Comparison of ENCODE assay signal across 28 cellular contexts in genomic region chr15:24039683-24040082, GRCh38.
DNase-seq lines count a peak whose midpoint lies in the region; ATAC-seq and TF ChIP-seq lines count a peak whose summit lies in the region.
"Had no signal": no experiment of that assay in that cellular context is flagged by ENCODE, and none has a peak within 500 bp of the region (broad histone marks: within the 10 kb centered on the region; RNA-seq: fewer than 3 reads in every experiment).

No MANE protein-coding gene starts in this region.

- TF ChIP-seq CTCF in Panc1 (IDR thresholded peaks at IDR 0.05) (peak; percentile 14; the same call in 1 of the 2 replicates), hepatocyte (IDR thresholded peaks at IDR 0.05; ENCODE audit: poor library complexity) (peak; percentile 27), foreskin fibroblast (IDR thresholded peaks at IDR 0.05; ENCODE audit: low read depth, low read length) (no peak)

- H4K20me1 ChIP-seq in hepatocyte (ENCODE audit: insufficient read depth, poor library complexity, severe bottlenecking): no peaks in the 10 kb centered on the region

- peak; percentile 1 for DNase-seq in DMS53 (lab: John Stamatoyannopoulos, UW)
- DNase-seq in DMS53 treated with DMSO at 0.1 percent for 48 hours (lab: John Stamatoyannopoulos, UW; ENCODE audit: unreplicated experiment): no peak
- no peak for DNase-seq in Panc1 (ENCODE audit: low read depth, low spot score)
- DNase-seq in hepatocyte (ENCODE audit: low spot score): no peak
- no peak for DNase-seq in foreskin fibroblast
- no peak for DNase-seq in NCI-H748 treated with DMSO at 0.1 percent for 48 hours (lab: John Stamatoyannopoulos, UW)
- no peak for DNase-seq in activated CD4-positive, alpha-beta T cell treated with anti-CD3 and anti-CD28 coated beads for 1 hour
- DNase-seq: activated CD4-positive, alpha-beta T cell treated with anti-CD3 and anti-CD28 coated beads for 4 hours; activated CD8-positive, alpha-beta memory T cell treated with anti-CD3 and anti-CD28 coated beads for 24 hours; activated gamma-delta T cell; activated T-cell treated with anti-CD3 and anti-CD28 coated beads, Interleukin-2, amount 50 U/mL, for 1 hour; CD8-positive, alpha-beta memory T cell; DMS79 treated with DMSO at 0.1 percent for 48 hours; foreskin keratinocyte; HCEC 1CT; hypothalamus; NCI-H1436 treated with DMSO at 0.1 percent for 48 hours; NCI-H524; RPMI8226; stimulated activated CD8-positive, alpha-beta memory T cell treated with anti-CD3 and anti-CD28 coated beads, Interleukin-4, amount 100 ng/mL, for 48 hours; stomach; T-helper 17 cell; tibial artery had no signal

- no peaks in the 10 kb centered on the region for H3K36me3 ChIP-seq in Panc1 (ENCODE audit: control insufficient read depth, insufficient read depth, low read length)
- H3K36me3 ChIP-seq in hepatocyte (replicated peaks; ENCODE audit: insufficient read depth, low read depth): no peaks in the 10 kb centered on the region
- H3K36me3 ChIP-seq: stomach, tibial artery had no signal

- in situ Hi-C loops in Panc1 (cut with HindIII; ENCODE audit: low pct_unique_long_range_greater_than_20kb, low sequenced_read_pairs): no loop called here

- no peak overlapping the region for H2AFZ ChIP-seq in hepatocyte

- H3K27me3 ChIP-seq in Panc1 (ENCODE audit: control insufficient read depth, insufficient read depth, low read length): no peaks in the 10 kb centered on the region
- no peaks in the 10 kb centered on the region for H3K27me3 ChIP-seq in hepatocyte
- H3K27me3 ChIP-seq: foreskin keratinocyte, stomach, tibial artery had no signal

- CTCF ChIA-PET in Panc1 (lab: Charles Lee): no interaction called here

- POLR2A ChIA-PET in Panc1 (lab: Charles Lee): no interaction called here

- WGBS in hepatocyte (ENCODE audit: low lambda C conversion rate, missing lambda C conversion rate): 41% methylated on average over 1 of the region's 1 CpG

- intact Hi-C loops in Panc1 (cut with micrococcal nuclease; ENCODE audit: unreplicated experiment): no loop called here

- H3K4me1 ChIP-seq in Panc1 (ENCODE audit: control insufficient read depth, insufficient read depth, low read length) (no peaks in the 10 kb centered on the region), hepatocyte (ENCODE audit: insufficient read depth) (no peaks in the 10 kb centered on the region)
- H3K4me1 ChIP-seq: foreskin keratinocyte, stomach, tibial artery had no signal

- ATAC-seq in Panc1: no peak
- ATAC-seq in GM21423 (IDR thresholded peaks at IDR 0.05; ENCODE audit: unreplicated experiment): no peak
- ATAC-seq: foreskin keratinocyte, GM12878, T-helper 17 cell had no signal

- H3K9me3 ChIP-seq in Panc1 (ENCODE audit: control insufficient read depth, insufficient read depth, low read depth, low read length) (0 out of 2 replicates have a peak, but pooled peaks cover 2% of the 10 kb centered on the region), hepatocyte (ENCODE audit: low read depth) (no peaks in the 10 kb centered on the region)

- no peaks in the 10 kb centered on the region for H3K9me2 ChIP-seq in hepatocyte (replicated peaks; ENCODE audit: insufficient read depth)

- BruUV-seq in Panc1 (replicated peaks; lab: Mats Ljungman, UMichigan): no TSS peak

- H3K27ac ChIP-seq in Panc1 (ENCODE audit: low read length): no peak overlapping the region
- no peak overlapping the region for H3K27ac ChIP-seq in hepatocyte
- H3K27ac ChIP-seq: foreskin keratinocyte, HL-60, SK-N-MC, stomach, tibial artery had no signal

- no peak overlapping the region for H3K4me2 ChIP-seq in hepatocyte

- no peaks in the 10 kb centered on the region for H3K79me2 ChIP-seq in hepatocyte

- H3K4me3 ChIP-seq in Panc1 (ENCODE audit: low read depth in 2 of 2, low read length in 2 of 2) (no peak overlapping the region), hepatocyte (no peak overlapping the region), foreskin fibroblast (ENCODE audit: low read depth in 1 of 2, low read length in 2 of 2) (no peak overlapping the region)
- H3K4me3 ChIP-seq: GM12878, lung, SK-N-MC, stomach, tibial artery had no signal
